1 cellular context compared by ENCODE assay signal in genomic region chr22:20574920-20575353, GRCh38.
TF ChIP-seq lines count a peak whose summit lies in the region.

No MANE protein-coding gene starts in this region.

TF ChIP-seq in K562, 482 proteins besides CTCF, POLR2A, EP300 and RAD21 (continued from another document and continues in another):
- no peak for TF ChIP-seq BRCA1 (IDR thresholded peaks at IDR 0.05)
- TF ChIP-seq BRCA1 (CRISPR knock-in tag; IDR thresholded peaks at IDR 0.05): peak; percentile 89; the same call in 1 of the 2 replicates
- TF ChIP-seq TAF7 (tag; IDR thresholded peaks at IDR 0.05): no peak
- no peak for TF ChIP-seq BMI1 (IDR thresholded peaks at IDR 0.05; ENCODE audit: low read length)
- TF ChIP-seq RNF2 (IDR thresholded peaks at IDR 0.05): no peak
- no peak for TF ChIP-seq PHF8 (IDR thresholded peaks at IDR 0.05; ENCODE audit: borderline replicate concordance, low read length)
- no peak for TF ChIP-seq TAL1 (IDR thresholded peaks at IDR 0.05)
- TF ChIP-seq LCOR (CRISPR knock-in tag; IDR thresholded peaks at IDR 0.05): no peak
- TF ChIP-seq, protein P1, sequence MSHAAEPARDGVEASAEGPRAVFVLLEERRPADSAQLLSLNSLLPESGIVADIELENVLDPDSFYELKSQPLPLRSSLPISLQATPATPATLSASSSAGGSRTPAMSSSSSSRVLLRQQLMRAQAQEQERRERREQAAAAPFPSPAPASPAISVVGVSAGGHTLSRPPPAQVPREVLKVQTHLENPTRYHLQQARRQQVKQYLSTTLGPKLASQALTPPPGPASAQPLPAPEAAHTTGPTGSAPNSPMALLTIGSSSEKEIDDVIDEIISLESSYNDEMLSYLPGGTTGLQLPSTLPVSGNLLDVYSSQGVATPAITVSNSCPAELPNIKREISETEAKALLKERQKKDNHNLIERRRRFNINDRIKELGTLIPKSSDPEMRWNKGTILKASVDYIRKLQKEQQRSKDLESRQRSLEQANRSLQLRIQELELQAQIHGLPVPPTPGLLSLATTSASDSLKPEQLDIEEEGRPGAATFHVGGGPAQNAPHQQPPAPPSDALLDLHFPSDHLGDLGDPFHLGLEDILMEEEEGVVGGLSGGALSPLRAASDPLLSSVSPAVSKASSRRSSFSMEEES (CRISPR knock-in tag; IDR thresholded peaks at IDR 0.05): no peak
- TF ChIP-seq, protein P2, sequence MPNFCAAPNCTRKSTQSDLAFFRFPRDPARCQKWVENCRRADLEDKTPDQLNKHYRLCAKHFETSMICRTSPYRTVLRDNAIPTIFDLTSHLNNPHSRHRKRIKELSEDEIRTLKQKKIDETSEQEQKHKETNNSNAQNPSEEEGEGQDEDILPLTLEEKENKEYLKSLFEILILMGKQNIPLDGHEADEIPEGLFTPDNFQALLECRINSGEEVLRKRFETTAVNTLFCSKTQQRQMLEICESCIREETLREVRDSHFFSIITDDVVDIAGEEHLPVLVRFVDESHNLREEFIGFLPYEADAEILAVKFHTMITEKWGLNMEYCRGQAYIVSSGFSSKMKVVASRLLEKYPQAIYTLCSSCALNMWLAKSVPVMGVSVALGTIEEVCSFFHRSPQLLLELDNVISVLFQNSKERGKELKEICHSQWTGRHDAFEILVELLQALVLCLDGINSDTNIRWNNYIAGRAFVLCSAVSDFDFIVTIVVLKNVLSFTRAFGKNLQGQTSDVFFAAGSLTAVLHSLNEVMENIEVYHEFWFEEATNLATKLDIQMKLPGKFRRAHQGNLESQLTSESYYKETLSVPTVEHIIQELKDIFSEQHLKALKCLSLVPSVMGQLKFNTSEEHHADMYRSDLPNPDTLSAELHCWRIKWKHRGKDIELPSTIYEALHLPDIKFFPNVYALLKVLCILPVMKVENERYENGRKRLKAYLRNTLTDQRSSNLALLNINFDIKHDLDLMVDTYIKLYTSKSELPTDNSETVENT (CRISPR knock-in tag; IDR thresholded peaks at IDR 0.05): peak; percentile 13; the same call in 1 of the 2 replicates
- TF ChIP-seq WHSC1 (IDR thresholded peaks at IDR 0.05; ENCODE audit: low read length): no peak
- TF ChIP-seq TAF15 (IDR thresholded peaks at IDR 0.05; ENCODE audit: low read depth, low read length): peak; percentile 89; the same call in 1 of the 2 replicates
- no peak for TF ChIP-seq ELF4 (CRISPR knock-in tag; IDR thresholded peaks at IDR 0.05)
- no peak for TF ChIP-seq PRPF4 (IDR thresholded peaks at IDR 0.05; ENCODE audit: insufficient read depth, low read depth, low read length, poor library complexity, severe bottlenecking)
- TF ChIP-seq HMG20B (CRISPR knock-in tag; IDR thresholded peaks at IDR 0.05): no peak
- TF ChIP-seq, protein P3, sequence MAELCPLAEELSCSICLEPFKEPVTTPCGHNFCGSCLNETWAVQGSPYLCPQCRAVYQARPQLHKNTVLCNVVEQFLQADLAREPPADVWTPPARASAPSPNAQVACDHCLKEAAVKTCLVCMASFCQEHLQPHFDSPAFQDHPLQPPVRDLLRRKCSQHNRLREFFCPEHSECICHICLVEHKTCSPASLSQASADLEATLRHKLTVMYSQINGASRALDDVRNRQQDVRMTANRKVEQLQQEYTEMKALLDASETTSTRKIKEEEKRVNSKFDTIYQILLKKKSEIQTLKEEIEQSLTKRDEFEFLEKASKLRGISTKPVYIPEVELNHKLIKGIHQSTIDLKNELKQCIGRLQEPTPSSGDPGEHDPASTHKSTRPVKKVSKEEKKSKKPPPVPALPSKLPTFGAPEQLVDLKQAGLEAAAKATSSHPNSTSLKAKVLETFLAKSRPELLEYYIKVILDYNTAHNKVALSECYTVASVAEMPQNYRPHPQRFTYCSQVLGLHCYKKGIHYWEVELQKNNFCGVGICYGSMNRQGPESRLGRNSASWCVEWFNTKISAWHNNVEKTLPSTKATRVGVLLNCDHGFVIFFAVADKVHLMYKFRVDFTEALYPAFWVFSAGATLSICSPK (IDR thresholded peaks at IDR 0.05; ENCODE audit: borderline replicate concordance): no peak
- no peak for TF ChIP-seq ESRRA (IDR thresholded peaks at IDR 0.05; ENCODE audit: borderline replicate concordance, low read depth)
- no peak for TF ChIP-seq OTX1 (CRISPR knock-in tag; IDR thresholded peaks at IDR 0.05)
- TF ChIP-seq ZZZ3 (IDR thresholded peaks at IDR 0.05): no peak
- TF ChIP-seq ZNF551 (CRISPR knock-in tag; IDR thresholded peaks at IDR 0.05): no peak
- TF ChIP-seq EP400 (IDR thresholded peaks at IDR 0.05): no peak
- no peak for TF ChIP-seq KLF1 (tag; IDR thresholded peaks at IDR 0.05)
- no peak for TF ChIP-seq GMEB1 (CRISPR knock-in tag; IDR thresholded peaks at IDR 0.05)
- no peak for TF ChIP-seq NFXL1 (CRISPR knock-in tag; IDR thresholded peaks at IDR 0.05)
- TF ChIP-seq ZBTB2 (IDR thresholded peaks at IDR 0.05): no peak
- TF ChIP-seq, protein P4, sequence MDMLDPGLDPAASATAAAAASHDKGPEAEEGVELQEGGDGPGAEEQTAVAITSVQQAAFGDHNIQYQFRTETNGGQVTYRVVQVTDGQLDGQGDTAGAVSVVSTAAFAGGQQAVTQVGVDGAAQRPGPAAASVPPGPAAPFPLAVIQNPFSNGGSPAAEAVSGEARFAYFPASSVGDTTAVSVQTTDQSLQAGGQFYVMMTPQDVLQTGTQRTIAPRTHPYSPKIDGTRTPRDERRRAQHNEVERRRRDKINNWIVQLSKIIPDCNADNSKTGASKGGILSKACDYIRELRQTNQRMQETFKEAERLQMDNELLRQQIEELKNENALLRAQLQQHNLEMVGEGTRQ (CRISPR knock-in tag; IDR thresholded peaks at IDR 0.05): no peak
- no peak for TF ChIP-seq CBX2 (IDR thresholded peaks at IDR 0.05; ENCODE audit: insufficient read depth, low read length, poor library complexity, severe bottlenecking)
- TF ChIP-seq PPARD (CRISPR knock-in tag; IDR thresholded peaks at IDR 0.05): 0 out of 2 replicates have a peak, but pooled peaks have one; percentile 51
- TF ChIP-seq MTA2 (IDR thresholded peaks at IDR 0.05; ENCODE audit: low read depth): no peak
- no peak for TF ChIP-seq ZNF133 (CRISPR knock-in tag; IDR thresholded peaks at IDR 0.05)
- TF ChIP-seq MYBL2 (IDR thresholded peaks at IDR 0.05; ENCODE audit: low read depth): no peak
- peak; percentile 72; the same call in 1 of the 2 replicates for TF ChIP-seq MYBL2 (CRISPR knock-in tag; IDR thresholded peaks at IDR 0.05; ENCODE audit: borderline replicate concordance)
- peak; percentile 48 for TF ChIP-seq HMGN3 (IDR thresholded peaks at IDR 0.05; ENCODE audit: borderline replicate concordance, extremely low read depth, insufficient read length, low read depth, low read length)
- TF ChIP-seq, protein P5, sequence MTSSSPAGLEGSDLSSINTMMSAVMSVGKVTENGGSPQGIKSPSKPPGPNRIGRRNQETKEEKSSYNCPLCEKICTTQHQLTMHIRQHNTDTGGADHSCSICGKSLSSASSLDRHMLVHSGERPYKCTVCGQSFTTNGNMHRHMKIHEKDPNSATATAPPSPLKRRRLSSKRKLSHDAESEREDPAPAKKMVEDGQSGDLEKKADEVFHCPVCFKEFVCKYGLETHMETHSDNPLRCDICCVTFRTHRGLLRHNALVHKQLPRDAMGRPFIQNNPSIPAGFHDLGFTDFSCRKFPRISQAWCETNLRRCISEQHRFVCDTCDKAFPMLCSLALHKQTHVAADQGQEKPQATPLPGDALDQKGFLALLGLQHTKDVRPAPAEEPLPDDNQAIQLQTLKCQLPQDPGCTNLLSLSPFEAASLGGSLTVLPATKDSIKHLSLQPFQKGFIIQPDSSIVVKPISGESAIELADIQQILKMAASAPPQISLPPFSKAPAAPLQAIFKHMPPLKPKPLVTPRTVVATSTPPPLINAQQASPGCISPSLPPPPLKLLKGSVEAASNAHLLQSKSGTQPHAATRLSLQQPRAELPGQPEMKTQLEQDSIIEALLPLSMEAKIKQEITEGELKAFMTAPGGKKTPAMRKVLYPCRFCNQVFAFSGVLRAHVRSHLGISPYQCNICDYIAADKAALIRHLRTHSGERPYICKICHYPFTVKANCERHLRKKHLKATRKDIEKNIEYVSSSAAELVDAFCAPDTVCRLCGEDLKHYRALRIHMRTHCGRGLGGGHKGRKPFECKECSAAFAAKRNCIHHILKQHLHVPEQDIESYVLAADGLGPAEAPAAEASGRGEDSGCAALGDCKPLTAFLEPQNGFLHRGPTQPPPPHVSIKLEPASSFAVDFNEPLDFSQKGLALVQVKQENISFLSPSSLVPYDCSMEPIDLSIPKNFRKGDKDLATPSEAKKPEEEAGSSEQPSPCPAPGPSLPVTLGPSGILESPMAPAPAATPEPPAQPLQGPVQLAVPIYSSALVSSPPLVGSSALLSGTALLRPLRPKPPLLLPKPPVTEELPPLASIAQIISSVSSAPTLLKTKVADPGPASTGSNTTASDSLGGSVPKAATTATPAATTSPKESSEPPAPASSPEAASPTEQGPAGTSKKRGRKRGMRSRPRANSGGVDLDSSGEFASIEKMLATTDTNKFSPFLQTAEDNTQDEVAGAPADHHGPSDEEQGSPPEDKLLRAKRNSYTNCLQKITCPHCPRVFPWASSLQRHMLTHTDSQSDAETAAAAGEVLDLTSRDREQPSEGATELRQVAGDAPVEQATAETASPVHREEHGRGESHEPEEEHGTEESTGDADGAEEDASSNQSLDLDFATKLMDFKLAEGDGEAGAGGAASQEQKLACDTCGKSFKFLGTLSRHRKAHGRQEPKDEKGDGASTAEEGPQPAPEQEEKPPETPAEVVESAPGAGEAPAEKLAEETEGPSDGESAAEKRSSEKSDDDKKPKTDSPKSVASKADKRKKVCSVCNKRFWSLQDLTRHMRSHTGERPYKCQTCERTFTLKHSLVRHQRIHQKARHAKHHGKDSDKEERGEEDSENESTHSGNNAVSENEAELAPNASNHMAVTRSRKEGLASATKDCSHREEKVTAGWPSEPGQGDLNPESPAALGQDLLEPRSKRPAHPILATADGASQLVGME (CRISPR knock-in tag; IDR thresholded peaks at IDR 0.05): no peak
- no peak for TF ChIP-seq ZFP30 (CRISPR knock-in tag; IDR thresholded peaks at IDR 0.05; ENCODE audit: borderline replicate concordance)
- TF ChIP-seq, protein P6, sequence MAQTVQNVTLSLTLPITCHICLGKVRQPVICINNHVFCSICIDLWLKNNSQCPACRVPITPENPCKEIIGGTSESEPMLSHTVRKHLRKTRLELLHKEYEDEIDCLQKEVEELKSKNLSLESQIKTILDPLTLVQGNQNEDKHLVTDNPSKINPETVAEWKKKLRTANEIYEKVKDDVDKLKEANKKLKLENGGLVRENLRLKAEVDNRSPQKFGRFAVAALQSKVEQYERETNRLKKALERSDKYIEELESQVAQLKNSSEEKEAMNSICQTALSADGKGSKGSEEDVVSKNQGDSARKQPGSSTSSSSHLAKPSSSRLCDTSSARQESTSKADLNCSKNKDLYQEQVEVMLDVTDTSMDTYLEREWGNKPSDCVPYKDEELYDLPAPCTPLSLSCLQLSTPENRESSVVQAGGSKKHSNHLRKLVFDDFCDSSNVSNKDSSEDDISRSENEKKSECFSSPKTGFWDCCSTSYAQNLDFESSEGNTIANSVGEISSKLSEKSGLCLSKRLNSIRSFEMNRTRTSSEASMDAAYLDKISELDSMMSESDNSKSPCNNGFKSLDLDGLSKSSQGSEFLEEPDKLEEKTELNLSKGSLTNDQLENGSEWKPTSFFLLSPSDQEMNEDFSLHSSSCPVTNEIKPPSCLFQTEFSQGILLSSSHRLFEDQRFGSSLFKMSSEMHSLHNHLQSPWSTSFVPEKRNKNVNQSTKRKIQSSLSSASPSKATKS (CRISPR knock-in tag; IDR thresholded peaks at IDR 0.05): no peak
- TF ChIP-seq CHCHD3 (CRISPR knock-in tag; IDR thresholded peaks at IDR 0.05): 0 out of 2 replicates have a peak, but pooled peaks have one; percentile 11
- TF ChIP-seq ZC3H11A (IDR thresholded peaks at IDR 0.05; ENCODE audit: low read depth, low read length): no peak
- TF ChIP-seq, protein P7, sequence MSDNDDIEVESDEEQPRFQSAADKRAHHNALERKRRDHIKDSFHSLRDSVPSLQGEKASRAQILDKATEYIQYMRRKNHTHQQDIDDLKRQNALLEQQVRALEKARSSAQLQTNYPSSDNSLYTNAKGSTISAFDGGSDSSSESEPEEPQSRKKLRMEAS (CRISPR knock-in tag; IDR thresholded peaks at IDR 0.05): peak; percentile 46; the same call in 1 of the 2 replicates
- TF ChIP-seq ARID2 (IDR thresholded peaks at IDR 0.05): no peak
- TF ChIP-seq CCNT2 (IDR thresholded peaks at IDR 0.05; ENCODE audit: borderline replicate concordance, extremely low read depth, insufficient read length, low read depth, low read length): no peak
- no peak for TF ChIP-seq ZKSCAN1 (IDR thresholded peaks at IDR 0.05; ENCODE audit: low read depth, low read length)
- 0 out of 2 replicates have a peak, but pooled peaks have one; percentile 23 for TF ChIP-seq GTF2F1 (IDR thresholded peaks at IDR 0.05; ENCODE audit: low read depth, low read length)
- no peak for TF ChIP-seq ZNF212 (CRISPR knock-in tag; IDR thresholded peaks at IDR 0.05)
- TF ChIP-seq IRF2 (CRISPR knock-in tag; IDR thresholded peaks at IDR 0.05): peak; percentile 71
- TF ChIP-seq FOXK1 (CRISPR knock-in tag; IDR thresholded peaks at IDR 0.05; ENCODE audit: borderline replicate concordance): no peak
- 0 out of 2 replicates have a peak, but pooled peaks have one; percentile 8 for TF ChIP-seq E2F3 (CRISPR knock-in tag; IDR thresholded peaks at IDR 0.05)
- TF ChIP-seq TBL1XR1 (IDR thresholded peaks at IDR 0.05; ENCODE audit: low read length in 2 of 2): no peak
